In genomic region chr13:23696610-23697009, GRCh38 we compare ENCODE assay signal across 13 cellular contexts.
A peak's percentile ranks its signal among the peaks of the same experiment; 100 is the strongest.
DNase-seq lines count a peak whose midpoint lies in the region; ATAC-seq and TF ChIP-seq lines count a peak whose summit lies in the region.
"Had no signal": no experiment of that assay in that cellular context is flagged by ENCODE, and none has a peak within 500 bp of the region (broad histone marks: within the 10 kb centered on the region; RNA-seq: fewer than 3 reads in every experiment).

No MANE protein-coding gene starts in this region.

- peaks cover 8 to 26% (median 13%) of the 10 kb centered on the region in 4 donors for H3K4me1 Mint-ChIP-seq in CD4-positive, alpha-beta memory T cell
- peaks cover 10 to 12% of the 10 kb centered on the region in 2 donors for H3K4me1 Mint-ChIP-seq in effector memory CD8-positive, alpha-beta T cell (ENCODE audit: low read depth in 2 of 2)
- peaks cover 42% of the 10 kb centered on the region for H3K4me1 Mint-ChIP-seq in nephron

- peaks cover 10% of the 10 kb centered on the region for H3K4me1 ChIP-seq in CD4-positive, alpha-beta memory T cell (ENCODE audit: insufficient read depth, low read length)
- H3K4me1 ChIP-seq in HUES64 (ENCODE audit: insufficient read depth, low read length), result peaks cover 11% of the 10 kb centered on the region
- H3K4me1 ChIP-seq: prostate gland had no signal

- POLR2A ChIA-PET in CD4-positive, alpha-beta memory T cell (lab: Charles Lee; ENCODE audit: partially characterized antibody), result no interaction called here

- peak overlapping the region in 7 of 8 donors; percentile 73 to 89 (median 84) for H3K4me3 Mint-ChIP-seq in CD4-positive, alpha-beta memory T cell
- H3K4me3 Mint-ChIP-seq in effector memory CD8-positive, alpha-beta T cell, result peak overlapping the region; percentile 74
- H3K4me3 Mint-ChIP-seq in nephron, result no peak overlapping the region

- WGBS in HUES64, result 44% methylated on average over 5 of the region's 5 CpGs

- H3K27me3 Mint-ChIP-seq in CD4-positive, alpha-beta memory T cell, result peaks cover 0 to 1% of the 10 kb centered on the region in 2 donors
- H3K27me3 Mint-ChIP-seq in effector memory CD8-positive, alpha-beta T cell, result peaks cover 6 to 8% of the 10 kb centered on the region in 2 donors
- H3K27me3 Mint-ChIP-seq in nephron (ENCODE audit: low read depth), result peaks cover 3% of the 10 kb centered on the region

- peak overlapping the region in 1 of 2 donors; percentile 1 for H3K4me3 ChIP-seq in CD4-positive, alpha-beta memory T cell (ENCODE audit: low read length in 2 of 2)
- no peak overlapping the region for H3K4me3 ChIP-seq in HUES64 (ENCODE audit: low read length)
- H3K4me3 ChIP-seq: prostate gland had no signal

- no peak overlapping the region for H3K9ac ChIP-seq in HUES64 (ENCODE audit: low read depth, low read length)

- peaks cover 3% of the 10 kb centered on the region for H3K27me3 ChIP-seq in CD4-positive, alpha-beta memory T cell (ENCODE audit: insufficient read depth, low read length)
- no peaks in the 10 kb centered on the region for H3K27me3 ChIP-seq in HUES64 (ENCODE audit: insufficient read depth, low read length)
- H3K27me3 ChIP-seq: brain microvascular endothelial cell had no signal

- H3K36me3 Mint-ChIP-seq in CD4-positive, alpha-beta memory T cell, result no peaks in the 10 kb centered on the region
- no peaks in the 10 kb centered on the region for H3K36me3 Mint-ChIP-seq in effector memory CD8-positive, alpha-beta T cell (ENCODE audit: insufficient read depth)
- H3K36me3 Mint-ChIP-seq in nephron (ENCODE audit: low read depth), result no peaks in the 10 kb centered on the region

- intact Hi-C loops in CD4-positive, alpha-beta memory T cell (cut with micrococcal nuclease), result loop anchor here (5.0 kb wide), 1 partner anchor 119 kb away; no protein-coding TSS in a partner anchor

- no peak for TF ChIP-seq CTCF in nephron (IDR thresholded peaks at IDR 0.05; ENCODE audit: unreplicated experiment in 3 of 3)

- peak overlapping the region; percentile 88 to 97 (median 96) for H3K27ac Mint-ChIP-seq in CD4-positive, alpha-beta memory T cell
- H3K27ac Mint-ChIP-seq in effector memory CD8-positive, alpha-beta T cell, result peak overlapping the region; percentile 91 to 94
- peak overlapping the region; percentile 42 to 83 (median 74) for H3K27ac Mint-ChIP-seq in nephron

- CTCF ChIA-PET in CD4-positive, alpha-beta memory T cell (lab: Charles Lee; ENCODE audit: partially characterized antibody), result no interaction called here

- H3K9me3 Mint-ChIP-seq in CD4-positive, alpha-beta memory T cell, result peaks cover 0 to 2% (median 0%) of the 10 kb centered on the region in 8 donors
- H3K9me3 Mint-ChIP-seq in effector memory CD8-positive, alpha-beta T cell, result no peaks in the 10 kb centered on the region
- H3K9me3 Mint-ChIP-seq in nephron, result no peaks in the 10 kb centered on the region

- ATAC-seq in effector memory CD8-positive, alpha-beta T cell (replicated peaks), result no peak

- no peaks in the 10 kb centered on the region for H3K9me3 ChIP-seq in CD4-positive, alpha-beta memory T cell (ENCODE audit: control insufficient read depth in 1 of 2, low read length in 2 of 2)
- H3K9me3 ChIP-seq in HUES64 (ENCODE audit: insufficient read depth, low read depth, low read length), result no peaks in the 10 kb centered on the region
- H3K9me3 ChIP-seq: prostate gland had no signal

- DNase-seq in CD4-positive, alpha-beta memory T cell, result no peak
- no peak for DNase-seq in effector memory CD8-positive, alpha-beta T cell
- DNase-seq in NCI-H1105 (lab: John Stamatoyannopoulos, UW) (no peak), foreskin melanocyte (no peak), C1 segment of cervical spinal cord (lab: John Stamatoyannopoulos, UW) (no peak)
- DNase-seq: brain microvascular endothelial cell, COR-L47, NCI-H1694 treated with DMSO at 0.1 percent for 48 hours, NCI-H510A, trophoblast cell had no signal

- no peaks in the 10 kb centered on the region for H3K36me3 ChIP-seq in CD4-positive, alpha-beta memory T cell (ENCODE audit: insufficient read depth, low read length)
- no peaks in the 10 kb centered on the region for H3K36me3 ChIP-seq in HUES64 (ENCODE audit: insufficient read depth, low read length)
- H3K36me3 ChIP-seq: brain microvascular endothelial cell, prostate gland had no signal

- peak overlapping the region; percentile 42 for H3K27ac ChIP-seq in CD4-positive, alpha-beta memory T cell (ENCODE audit: low read depth, low read length)
- peak overlapping the region; percentile 62 for H3K27ac ChIP-seq in HUES64 (ENCODE audit: low read depth, low read length)
- H3K27ac ChIP-seq: brain microvascular endothelial cell, prostate gland had no signal

Comparison
In these comparisons a context has a peak if more than half of its experiments do, and no peak if none do; other contexts are left out.
1. H3K4me3 Mint-ChIP-seq: peak in CD4-positive, alpha-beta memory T cell (7 of 8) and effector memory CD8-positive, alpha-beta T cell (2 of 2); none in nephron (0 of 3).
2. Peak in every context shown above with its lines, with median percentiles within 50 percentile points of each other: H3K27ac Mint-ChIP-seq.